Comparison of ENCODE assay signal across 9 cellular contexts in the genomic region with DNA sequence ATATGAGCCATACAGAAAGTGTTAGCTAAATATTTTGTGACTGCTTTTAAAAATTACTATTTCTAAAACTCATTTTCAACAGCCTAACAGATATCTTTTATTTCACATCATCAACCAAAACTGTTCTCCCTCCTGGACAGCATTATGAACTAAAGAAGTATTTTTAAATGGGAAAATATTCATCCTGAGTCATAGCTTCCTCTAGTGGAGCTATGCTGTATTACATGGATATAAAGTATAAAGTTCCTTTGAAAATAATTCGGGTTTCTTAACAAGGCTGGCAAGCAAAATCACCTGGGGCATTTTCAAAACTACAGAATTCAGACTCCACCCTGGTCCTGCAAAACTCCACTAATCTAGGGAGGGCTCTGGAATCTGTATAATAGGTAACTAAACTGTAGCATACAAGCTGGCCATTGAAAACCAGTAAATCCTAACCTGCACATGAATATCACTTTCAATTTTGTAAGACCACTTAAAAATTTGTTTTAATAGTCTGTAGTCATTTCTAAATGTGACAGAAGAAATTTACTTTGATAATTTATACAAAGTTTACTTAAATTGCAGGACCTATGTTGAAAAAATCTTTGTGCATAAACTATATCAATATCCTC. TPM values are rescaled to one million over a fixed set of nuclear protein-coding genes. Genes with fewer than 3 reads are reported as not detected.
DNase-seq lines count a peak whose midpoint lies in the region; ATAC-seq and TF ChIP-seq lines count a peak whose summit lies in the region.
"Had no signal": no experiment of that assay in that cellular context is flagged by ENCODE, and none has a peak within 500 bp of the region (broad histone marks: within the 10 kb centered on the region; RNA-seq: fewer than 3 reads in every experiment).

No MANE protein-coding gene starts in this region.

- no peaks in the 10 kb centered on the region for H3K9me3 ChIP-seq in prostate gland
- H3K9me3 ChIP-seq: SJCRH30 had no signal

- H3K4me3 ChIP-seq in dorsolateral prefrontal cortex = no peak overlapping the region
- no peak overlapping the region for H3K4me3 ChIP-seq in prostate gland
- H3K4me3 ChIP-seq: SJCRH30 had no signal

- no peaks in the 10 kb centered on the region for H3K4me1 ChIP-seq in prostate gland (replicated peaks)
- H3K4me1 ChIP-seq: SJCRH30 had no signal

- H3K27ac ChIP-seq in dorsolateral prefrontal cortex = no peak overlapping the region
- no peak overlapping the region for H3K27ac ChIP-seq in prostate gland
- no peak overlapping the region for H3K27ac ChIP-seq in substantia nigra (ENCODE audit: low read depth, low read length, poor library complexity, severe bottlenecking)
- H3K27ac ChIP-seq: SJCRH30 had no signal

- peak; percentile 67 for ATAC-seq in GM21723 (IDR thresholded peaks at IDR 0.05; ENCODE audit: unreplicated experiment)
- no peak for ATAC-seq in GM19023 (IDR thresholded peaks at IDR 0.05; ENCODE audit: unreplicated experiment)

- DNase-seq in DMS153 (lab: John Stamatoyannopoulos, UW) (peak; percentile 53), NCI-H345 (lab: John Stamatoyannopoulos, UW) (peak; percentile 42), dorsolateral prefrontal cortex (no peak), prostate gland (ENCODE audit: low spot score) (no peak), substantia nigra (lab: John Stamatoyannopoulos, UW) (no peak)
- no peak for DNase-seq in stimulated activated CD8-positive, alpha-beta memory T cell treated with anti-CD3 and anti-CD28 coated beads, Interleukin-4, amount 100 ng/mL, for 48 hours

- WGBS in prostate gland = 17% methylated on average over 1 of the region's 1 CpG

- H3K27me3 ChIP-seq in dorsolateral prefrontal cortex (peaks cover 0 to 7% (median 0%) of the 10 kb centered on the region in 45 donors), prostate gland (replicated peaks; ENCODE audit: insufficient read depth) (no peaks in the 10 kb centered on the region)
- H3K27me3 ChIP-seq: SJCRH30 had no signal

- no peaks in the 10 kb centered on the region for H3K36me3 ChIP-seq in prostate gland
- H3K36me3 ChIP-seq: SJCRH30 had no signal

- peak; percentile 41 to 78 (median 67) for TF ChIP-seq CTCF in dorsolateral prefrontal cortex (IDR thresholded peaks at IDR 0.05 in 54 of 56, conservative IDR thresholded peaks at IDR 0.05 in 2 of 56; ENCODE audit: low read depth in 1 of 56, partially characterized antibody in 56 of 56)
- TF ChIP-seq CTCF in prostate gland (IDR thresholded peaks at IDR 0.05) = peak; percentile 16 to 83 (median 68)

- TF ChIP-seq POLR2A in prostate gland (IDR thresholded peaks at IDR 0.05) = no peak

- intact Hi-C loops in dorsolateral prefrontal cortex (cut with DNase I) (loop anchor here (5.0 to 10.0 kb wide), 2 partner anchors 89 to 97 kb away; no protein-coding TSS in a partner anchor), prostate gland (cut with DNase I) (loop anchor here (5.0 kb wide), 1 partner anchor 102 kb away; no protein-coding TSS in a partner anchor)

RNA-seq across cellular contexts. Expression of a gene that starts 53.5 kb away (rescaled TPM):
- total RNA-seq in dorsolateral prefrontal cortex (10 to 100 TPM in 32 of 120 experiments, 1 to 10 TPM in 87, under 1 TPM in 1; 0.99 to 44.7 (median 6.1) TPM), prostate gland (10 to 100 TPM in 1 of 2 donors, 1 to 10 TPM in 1; 7.6 to 12.2 TPM)
- total RNA-seq: SJCRH30 had no signal

Comparison
In these comparisons a context has a peak if more than half of its experiments do, and no peak if none do; other contexts are left out.
1. DNase-seq: peak in DMS153 (single experiment) and NCI-H345 (single experiment); none in dorsolateral prefrontal cortex (0 of 10), prostate gland (single experiment), stimulated activated CD8-positive, alpha-beta memory T cell treated with anti-CD3 and anti-CD28 coated beads, Interleukin-4, amount 100 ng/mL, for 48 hours (single experiment) and substantia nigra (0 of 49).